10 cellular contexts compared by ENCODE assay signal in genomic region chr10:49115796-49116508, GRCh38. TPM values are rescaled to one million over a fixed set of nuclear protein-coding genes. Genes with fewer than 3 reads are reported as not detected.
DNase-seq lines count a peak whose midpoint lies in the region; ATAC-seq and TF ChIP-seq lines count a peak whose summit lies in the region.
"Had no signal": no experiment of that assay in that cellular context is flagged by ENCODE, and none has a peak within 500 bp of the region (broad histone marks: within the 10 kb centered on the region; RNA-seq: fewer than 3 reads in every experiment).

No MANE protein-coding gene starts in this region.

- no peak overlapping the region for H2AFZ ChIP-seq in osteoblast (ENCODE audit: low read length)

- H3K27me3 ChIP-seq in HUES6 (ENCODE audit: control insufficient read depth, insufficient read depth, low read length), result peaks cover 36% of the 10 kb centered on the region
- peaks cover 70% of the 10 kb centered on the region for H3K27me3 ChIP-seq in endodermal cell (ENCODE audit: control insufficient read depth, insufficient read depth, low read length, poor library complexity, severe bottlenecking)
- peaks cover 3% of the 10 kb centered on the region for H3K27me3 ChIP-seq in osteoblast (ENCODE audit: insufficient read depth, low read length)

- peaks cover 36% of the 10 kb centered on the region for H3K27me3 Mint-ChIP-seq in endodermal cell (ENCODE audit: insufficient read depth)

- no peaks in the 10 kb centered on the region for H3K36me3 ChIP-seq in HUES6 (ENCODE audit: control insufficient read depth, insufficient read depth, low read length)
- no peaks in the 10 kb centered on the region for H3K36me3 ChIP-seq in endodermal cell (ENCODE audit: control insufficient read depth, insufficient read depth, low read length)
- no peaks in the 10 kb centered on the region for H3K36me3 ChIP-seq in osteoblast (ENCODE audit: insufficient read depth, low read length)

- ATAC-seq in HG03039 (IDR thresholded peaks at IDR 0.05; ENCODE audit: unreplicated experiment) (no peak), left colon (no peak)

- peak overlapping the region; percentile 59 for H3K4me2 ChIP-seq in osteoblast (ENCODE audit: insufficient read depth, low read length)
- H3K4me2 ChIP-seq: KMS-11 had no signal

- peaks cover 12% of the 10 kb centered on the region for H3K4me1 Mint-ChIP-seq in endodermal cell

- H3K9ac ChIP-seq in HUES6 (ENCODE audit: low read length) (no peak overlapping the region), endodermal cell (ENCODE audit: extremely low read depth, low read length, poor library complexity, severe bottlenecking) (no peak overlapping the region)
- H3K9ac ChIP-seq: KMS-11 had no signal

- H3K79me2 ChIP-seq in osteoblast (ENCODE audit: insufficient read depth, low read length), result peaks cover 9% of the 10 kb centered on the region

- peak overlapping the region; percentile 45 for H3K4me3 ChIP-seq in AG04449 (ENCODE audit: low read depth, low read length)
- peak overlapping the region; percentile 46 for H3K4me3 ChIP-seq in HUES6 (ENCODE audit: low read depth, low read length)
- no peak overlapping the region for H3K4me3 ChIP-seq in endodermal cell (ENCODE audit: low read length)
- H3K4me3 ChIP-seq in osteoblast (ENCODE audit: insufficient read depth, low read length), result peak overlapping the region; percentile 58

- no peaks in the 10 kb centered on the region for H3K9me3 Mint-ChIP-seq in endodermal cell

- peaks cover 3% of the 10 kb centered on the region for H3K4me1 ChIP-seq in HUES6 (ENCODE audit: control insufficient read depth, insufficient read depth, low read length)
- no peaks in the 10 kb centered on the region for H3K4me1 ChIP-seq in endodermal cell (ENCODE audit: control insufficient read depth, insufficient read depth, low read length)
- peaks cover 13% of the 10 kb centered on the region for H3K4me1 ChIP-seq in osteoblast (ENCODE audit: insufficient read depth, low read length)

- H3K4me3 Mint-ChIP-seq in endodermal cell, result peak overlapping the region; percentile 37

- H4K20me1 ChIP-seq in osteoblast (ENCODE audit: insufficient read depth, low read length), result peaks cover 8% of the 10 kb centered on the region

- WGBS in endodermal cell (ENCODE audit: insufficient coverage in 1 of 2, insufficient read length in 1 of 2), 2 experiments, result 87 to 89% methylated on average over 6 to 14 of the region's 14 CpGs

- H3K27ac ChIP-seq in HUES6 (ENCODE audit: low read depth, low read length), result no peak overlapping the region
- no peak overlapping the region for H3K27ac ChIP-seq in endodermal cell (ENCODE audit: low read depth, low read length)
- no peak overlapping the region for H3K27ac ChIP-seq in osteoblast (ENCODE audit: low read depth, low read length)
- H3K27ac ChIP-seq: KMS-11 had no signal

- POLR2A ChIA-PET in AG04449 (lab: Yijun Ruan, JAX), result no interaction called here

- H3K9me3 ChIP-seq in HUES6 (ENCODE audit: control insufficient read depth, insufficient read depth, low read depth, low read length), result no peaks in the 10 kb centered on the region
- no peaks in the 10 kb centered on the region for H3K9me3 ChIP-seq in endodermal cell (ENCODE audit: control insufficient read depth, low read length)
- H3K9me3 ChIP-seq in osteoblast (ENCODE audit: low read depth, low read length), result no peaks in the 10 kb centered on the region

- no peak overlapping the region for H3K27ac Mint-ChIP-seq in endodermal cell

- H3K36me3 Mint-ChIP-seq in endodermal cell (ENCODE audit: low read depth), result no peaks in the 10 kb centered on the region

- intact Hi-C loops in left colon (cut with DNase I, micrococcal nuclease), result no loop called here

- DNase-seq in AG04449 (ENCODE audit: low read depth, low spot score) (no peak), endodermal cell (no peak), osteoblast (ENCODE audit: insufficient read length, low spot score, missing footprints) (no peak), foreskin melanocyte (no peak), left colon (no peak), kidney tubule cell (ENCODE audit: low spot score) (no peak)

- TF ChIP-seq CTCF in AG04449 (IDR thresholded peaks at IDR 0.05; ENCODE audit: insufficient read depth, low read length, missing control alignments), result no peak
- no peak for TF ChIP-seq CTCF in endodermal cell (conservative IDR thresholded peaks at IDR 0.05)
- no peak for TF ChIP-seq CTCF in osteoblast (IDR thresholded peaks at IDR 0.05; ENCODE audit: extremely low read depth, low read depth, low read length)

- CTCF ChIA-PET in AG04449 (lab: Yijun Ruan, JAX), result no interaction called here

RNA-seq across cellular contexts. Expression of gene VSTM4, which starts 0.6 kb away (rescaled TPM):
- under 1 TPM; 0.51 to 0.77 TPM for total RNA-seq in endodermal cell
- 1.4 TPM for polyA plus RNA-seq in endodermal cell (2013, experiment 1 of 2)
- 1.1 TPM for polyA plus RNA-seq in endodermal cell (2013, experiment 2 of 2)
- total RNA-seq in osteoblast, result 10.1 and 14.1 TPM in 2 replicates
- total RNA-seq in left colon, result 1 to 10 TPM; 1.4 to 3.5 TPM

RNA-seq across cellular contexts. Expression of gene FAM170B, which starts 17.9 kb away (rescaled TPM):
- total RNA-seq in endodermal cell, result not detected
- not detected for polyA plus RNA-seq in endodermal cell (2013, experiment 1 of 2)
- polyA plus RNA-seq in endodermal cell (2013, experiment 2 of 2), result not detected
- total RNA-seq in osteoblast, result not detected in 2 replicates
- not detected for total RNA-seq in left colon
- total RNA-seq: T-helper 1 cell treated with Interleukin-12 subunit alpha and Interleukin-12 subunit beta and Interleukin-4 antibody, amounts not matched to agents 30 ng/mL and 1 ng/mL, for 36 hours had no signal
